In genomic region chr6:25684565-25684964, GRCh38 we compare ENCODE assay signal across 34 cellular contexts. TPM values are rescaled to one million over a fixed set of nuclear protein-coding genes. Genes with fewer than 3 reads are reported as not detected.
"Had no signal": no experiment of that assay in that cellular context is flagged by ENCODE, and none has a peak within 500 bp of the region (broad histone marks: within the 10 kb centered on the region; RNA-seq: fewer than 3 reads in every experiment).

No MANE protein-coding gene starts in this region.

- H3K27ac ChIP-seq: adrenal gland, colonic mucosa, esophagus muscularis mucosa, foreskin keratinocyte, gastrocnemius medialis, heart left ventricle, VCaP had no signal

- H3K4me1 ChIP-seq: adrenal gland, colonic mucosa, esophagus muscularis mucosa, foreskin keratinocyte, gastrocnemius medialis, heart left ventricle had no signal

- H3K4me3 ChIP-seq: adrenal gland, body of pancreas, colonic mucosa, esophagus muscularis mucosa, gastrocnemius medialis, heart left ventricle had no signal

- H3K27me3 ChIP-seq: adrenal gland, body of pancreas, colonic mucosa, esophagus muscularis mucosa, gastrocnemius medialis had no signal

- H3K9me3 ChIP-seq: adrenal gland, body of pancreas, colonic mucosa, esophagus muscularis mucosa, gastrocnemius medialis, heart left ventricle had no signal

- ATAC-seq: activated CD8-positive, alpha-beta T cell treated with anti-CD3 and anti-CD28 coated beads, Interleukin-2, amount 10 ng/mL, durations not matched to agents 7 days and 5 days; activated naive CD8-positive, alpha-beta T cell treated with anti-CD3 and anti-CD28 coated beads, Interleukin-2, amount 50 U/mL, for 24 hours; activated T-cell treated with anti-CD3 and anti-CD28 coated beads, Interleukin-2, amount 50 U/mL, for 72 hours; body of pancreas; foreskin keratinocyte; gastrocnemius medialis; heart left ventricle; WTC11 had no signal

- H3K36me3 ChIP-seq: adrenal gland, colonic mucosa, esophagus muscularis mucosa, gastrocnemius medialis, heart left ventricle had no signal

- FAIRE-seq: endometrium, endothelial cell of umbilical vein, TTC549 had no signal

- DNase-seq: activated CD4-positive, alpha-beta memory T cell treated with anti-CD3 and anti-CD28 coated beads for 36 hours; activated CD4-positive, alpha-beta T cell treated with anti-CD3 and anti-CD28 coated beads, Interleukin-2, amount 10 ng/mL, durations not matched to agents 24 days and 14 days; activated CD8-positive, alpha-beta memory T cell treated with anti-CD3 and anti-CD28 coated beads, Interleukin-2, amount 50 U/mL, for 48 hours; activated CD8-positive, alpha-beta T cell treated with anti-CD3 and anti-CD28 coated beads, Interleukin-2, amount 10 ng/mL, durations not matched to agents 7 days and 5 days; activated gamma-delta T cell; activated naive CD4-positive, alpha-beta T cell; activated naive CD4-positive, alpha-beta T cell treated with anti-CD3 and anti-CD28 coated beads, Interleukin-2, amount 50 U/mL, for 16 hours; activated naive CD8-positive, alpha-beta T cell treated with anti-CD3 and anti-CD28 coated beads for 36 hours; activated naive CD8-positive, alpha-beta T cell treated with anti-CD3 and anti-CD28 coated beads, Interleukin-2, amount 50 U/mL, for 24 hours; activated T-cell treated with anti-CD3 and anti-CD28 coated beads for 4 hours; activated T-cell treated with anti-CD3 and anti-CD28 coated beads, Interleukin-2, amount 50 U/mL, for 24 hours; activated T-cell treated with anti-CD3 and anti-CD28 coated beads, Interleukin-2, amount 50 U/mL, for 72 hours; adrenal gland; amygdala; aorta; body of pancreas; caudate nucleus; cerebellar nuclear complex; colonic mucosa; effector CD8-positive, alpha-beta T cell; foreskin keratinocyte; gastrocnemius medialis; glutamatergic neuron; heart left ventricle; hypothalamus; T-helper 2 cell had no signal

RNA-seq across cellular contexts. Expression of gene SCGN, which starts 32.5 kb away (rescaled TPM):
- total RNA-seq: activated CD4-positive, alpha-beta memory T cell treated with anti-CD3 and anti-CD28 coated beads for 36 hours; activated CD4-positive, alpha-beta T cell treated with anti-CD3 and anti-CD28 coated beads, Interleukin-2, amount 10 ng/mL, durations not matched to agents 24 days and 14 days; activated CD8-positive, alpha-beta T cell treated with anti-CD3 and anti-CD28 coated beads, Interleukin-2, amount 10 ng/mL, durations not matched to agents 7 days and 5 days; activated naive CD8-positive, alpha-beta T cell treated with anti-CD3 and anti-CD28 coated beads for 36 hours; activated T-cell treated with anti-CD3 and anti-CD28 coated beads, Interleukin-2, amount 50 U/mL, for 72 hours; aorta; endothelial cell of umbilical vein; epithelial cell of proximal tubule; foreskin keratinocyte; gastrocnemius medialis; T-helper 1 cell treated with Interleukin-12 subunit alpha and Interleukin-12 subunit beta and Interleukin-4 antibody, amounts not matched to agents 30 ng/mL and 1 ng/mL, for 36 hours; WTC11 had no signal
- polyA plus RNA-seq: endothelial cell of umbilical vein, foreskin keratinocyte had no signal
